In the genomic region with DNA sequence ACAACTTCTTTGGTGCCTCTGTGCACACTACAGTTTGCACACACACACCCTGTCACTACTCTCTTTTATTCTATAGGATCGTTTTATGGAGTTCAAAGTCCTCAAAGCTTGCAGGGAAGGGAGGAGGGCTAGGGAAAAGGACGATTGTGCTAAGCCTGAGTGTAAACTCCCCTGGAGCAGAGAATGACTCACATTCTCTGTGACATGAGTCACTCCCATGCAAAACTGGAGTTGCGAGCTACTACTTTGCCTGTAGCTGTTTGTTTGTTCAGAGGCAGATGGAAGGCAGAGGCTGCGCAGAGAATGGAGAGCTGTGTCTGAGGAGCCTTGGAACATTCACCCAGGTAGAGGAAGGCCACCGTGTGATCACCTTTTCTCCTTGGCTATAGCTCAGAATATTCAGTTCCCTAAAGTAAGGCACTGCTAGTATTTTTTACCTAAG, we compare ENCODE assay signal across 1 cellular context.
TF ChIP-seq lines count a peak whose summit lies in the region.

No MANE protein-coding gene starts in this region.

TF ChIP-seq in HepG2, 621 proteins besides CTCF, POLR2A, EP300 and RAD21 (continued from another document and continues in another):
- TF ChIP-seq, protein P1, sequence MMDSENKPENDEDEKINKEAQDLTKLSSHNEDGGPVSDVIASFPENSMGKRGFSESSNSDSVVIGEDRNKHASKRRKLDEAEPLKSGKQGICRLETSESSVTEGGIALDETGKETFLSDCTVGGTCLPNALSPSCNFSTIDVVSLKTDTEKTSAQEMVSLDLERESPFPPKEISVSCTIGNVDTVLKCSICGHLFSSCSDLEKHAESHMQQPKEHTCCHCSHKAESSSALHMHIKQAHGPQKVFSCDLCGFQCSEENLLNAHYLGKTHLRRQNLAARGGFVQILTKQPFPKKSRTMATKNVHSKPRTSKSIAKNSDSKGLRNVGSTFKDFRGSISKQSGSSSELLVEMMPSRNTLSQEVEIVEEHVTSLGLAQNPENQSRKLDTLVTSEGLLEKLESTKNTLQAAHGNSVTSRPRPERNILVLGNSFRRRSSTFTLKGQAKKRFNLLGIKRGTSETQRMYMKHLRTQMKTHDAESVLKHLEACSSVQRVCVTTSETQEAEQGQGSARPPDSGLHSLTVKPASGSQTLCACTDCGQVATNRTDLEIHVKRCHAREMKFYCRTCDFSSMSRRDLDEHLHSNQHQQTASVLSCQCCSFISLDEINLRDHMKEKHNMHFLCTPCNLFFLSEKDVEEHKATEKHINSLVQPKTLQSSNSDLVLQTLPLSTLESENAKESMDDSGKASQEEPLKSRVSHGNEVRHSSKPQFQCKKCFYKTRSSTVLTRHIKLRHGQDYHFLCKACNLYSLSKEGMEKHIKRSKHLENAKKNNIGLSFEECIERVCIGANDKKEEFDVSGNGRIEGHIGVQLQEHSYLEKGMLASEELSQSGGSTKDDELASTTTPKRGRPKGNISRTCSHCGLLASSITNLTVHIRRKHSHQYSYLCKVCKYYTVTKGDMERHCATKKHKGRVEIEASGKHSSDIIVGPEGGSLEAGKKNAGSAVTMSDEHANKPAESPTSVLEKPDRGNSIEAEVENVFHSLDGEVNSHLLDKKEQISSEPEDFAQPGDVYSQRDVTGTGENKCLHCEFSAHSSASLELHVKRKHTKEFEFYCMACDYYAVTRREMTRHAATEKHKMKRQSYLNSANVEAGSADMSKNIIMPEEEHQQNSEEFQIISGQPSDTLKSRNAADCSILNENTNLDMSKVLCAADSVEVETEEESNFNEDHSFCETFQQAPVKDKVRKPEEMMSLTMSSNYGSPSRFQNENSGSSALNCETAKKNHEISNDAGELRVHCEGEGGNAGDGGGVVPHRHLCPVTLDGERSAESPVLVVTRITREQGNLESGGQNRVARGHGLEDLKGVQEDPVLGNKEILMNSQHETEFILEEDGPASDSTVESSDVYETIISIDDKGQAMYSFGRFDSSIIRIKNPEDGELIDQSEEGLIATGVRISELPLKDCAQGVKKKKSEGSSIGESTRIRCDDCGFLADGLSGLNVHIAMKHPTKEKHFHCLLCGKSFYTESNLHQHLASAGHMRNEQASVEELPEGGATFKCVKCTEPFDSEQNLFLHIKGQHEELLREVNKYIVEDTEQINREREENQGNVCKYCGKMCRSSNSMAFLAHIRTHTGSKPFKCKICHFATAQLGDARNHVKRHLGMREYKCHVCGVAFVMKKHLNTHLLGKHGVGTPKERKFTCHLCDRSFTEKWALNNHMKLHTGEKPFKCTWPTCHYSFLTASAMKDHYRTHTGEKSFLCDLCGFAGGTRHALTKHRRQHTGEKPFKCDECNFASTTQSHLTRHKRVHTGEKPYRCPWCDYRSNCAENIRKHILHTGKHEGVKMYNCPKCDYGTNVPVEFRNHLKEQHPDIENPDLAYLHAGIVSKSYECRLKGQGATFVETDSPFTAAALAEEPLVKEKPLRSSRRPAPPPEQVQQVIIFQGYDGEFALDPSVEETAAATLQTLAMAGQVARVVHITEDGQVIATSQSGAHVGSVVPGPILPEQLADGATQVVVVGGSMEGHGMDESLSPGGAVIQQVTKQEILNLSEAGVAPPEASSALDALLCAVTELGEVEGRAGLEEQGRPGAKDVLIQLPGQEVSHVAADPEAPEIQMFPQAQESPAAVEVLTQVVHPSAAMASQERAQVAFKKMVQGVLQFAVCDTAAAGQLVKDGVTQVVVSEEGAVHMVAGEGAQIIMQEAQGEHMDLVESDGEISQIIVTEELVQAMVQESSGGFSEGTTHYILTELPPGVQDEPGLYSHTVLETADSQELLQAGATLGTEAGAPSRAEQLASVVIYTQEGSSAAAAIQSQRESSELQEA (CRISPR knock-in tag; IDR thresholded peaks at IDR 0.05; ENCODE audit: not compliant biosample characterization), result no peak
- TF ChIP-seq ZNF737 (CRISPR knock-in tag; IDR thresholded peaks at IDR 0.05; ENCODE audit: borderline replicate concordance), result no peak
- TF ChIP-seq ZNF441 (CRISPR knock-in tag; IDR thresholded peaks at IDR 0.05; ENCODE audit: borderline replicate concordance), result peak; percentile 65; the same call in 1 of the 2 replicates
- no peak for TF ChIP-seq HOXA5 (CRISPR knock-in tag; IDR thresholded peaks at IDR 0.05)
- no peak for TF ChIP-seq KLF13 (CRISPR knock-in tag; IDR thresholded peaks at IDR 0.05)
- no peak for TF ChIP-seq BORCS8-MEF2B (CRISPR knock-in tag; IDR thresholded peaks at IDR 0.05)
- TF ChIP-seq RFXAP (CRISPR knock-in tag; IDR thresholded peaks at IDR 0.05; ENCODE audit: borderline replicate concordance), result no peak
- no peak for TF ChIP-seq ZNF256 (CRISPR knock-in tag; conservative IDR thresholded peaks at IDR 0.05)
- TF ChIP-seq MZF1 (CRISPR knock-in tag; IDR thresholded peaks at IDR 0.05; ENCODE audit: borderline replicate concordance), result no peak
- no peak for TF ChIP-seq ZSCAN5A (CRISPR knock-in tag; IDR thresholded peaks at IDR 0.05; ENCODE audit: borderline replicate concordance)
- TF ChIP-seq TFE3 (CRISPR knock-in tag; IDR thresholded peaks at IDR 0.05), result peak; percentile 66
- no peak for TF ChIP-seq ZXDC (CRISPR knock-in tag; IDR thresholded peaks at IDR 0.05)
- TF ChIP-seq E2F2 (CRISPR knock-in tag; IDR thresholded peaks at IDR 0.05; ENCODE audit: borderline replicate concordance), result no peak
- no peak for TF ChIP-seq BRCA1 (CRISPR knock-in tag; IDR thresholded peaks at IDR 0.05)
- TF ChIP-seq CBX2 (IDR thresholded peaks at IDR 0.05; ENCODE audit: low read depth, low read length), result no peak
- no peak for TF ChIP-seq CBX2 (CRISPR knock-in tag; IDR thresholded peaks at IDR 0.05; ENCODE audit: low read depth)
- TF ChIP-seq NR2F1 (CRISPR knock-in tag; IDR thresholded peaks at IDR 0.05), result no peak
- TF ChIP-seq PHB2 (IDR thresholded peaks at IDR 0.05; ENCODE audit: partially characterized antibody), result no peak
- TF ChIP-seq HDAC1 (CRISPR knock-in tag; IDR thresholded peaks at IDR 0.05), result peak; percentile 70; the same call in 1 of the 2 replicates
- TF ChIP-seq ZBTB42 (CRISPR knock-in tag; IDR thresholded peaks at IDR 0.05), result no peak
- no peak for TF ChIP-seq ZBTB34 (CRISPR knock-in tag; IDR thresholded peaks at IDR 0.05)
- TF ChIP-seq DNMT3B (CRISPR knock-in tag; conservative IDR thresholded peaks at IDR 0.05), result no peak
- no peak for TF ChIP-seq CAMTA2 (CRISPR knock-in tag; IDR thresholded peaks at IDR 0.05; ENCODE audit: borderline replicate concordance)
- TF ChIP-seq MED13 (CRISPR knock-in tag; IDR thresholded peaks at IDR 0.05), result no peak
- TF ChIP-seq MBNL3 (CRISPR knock-in tag; conservative IDR thresholded peaks at IDR 0.05), result no peak
- TF ChIP-seq TBP (CRISPR knock-in tag; IDR thresholded peaks at IDR 0.05), result no peak
- peak; percentile 90 for TF ChIP-seq HDAC2 (CRISPR knock-in tag; IDR thresholded peaks at IDR 0.05)
- TF ChIP-seq ZKSCAN5 (CRISPR knock-in tag; IDR thresholded peaks at IDR 0.05), result no peak
- TF ChIP-seq CSRNP2 (CRISPR knock-in tag; conservative IDR thresholded peaks at IDR 0.05; ENCODE audit: low read depth), result no peak
- TF ChIP-seq CBX5 (CRISPR knock-in tag; IDR thresholded peaks at IDR 0.05; ENCODE audit: borderline replicate concordance), result 0 out of 2 replicates have a peak, but pooled peaks have one; percentile 54
- peak; percentile 58; the same call in 1 of the 2 replicates for TF ChIP-seq ZNF691 (CRISPR knock-in tag; IDR thresholded peaks at IDR 0.05; ENCODE audit: borderline replicate concordance, low read depth)
- TF ChIP-seq, protein P2, sequence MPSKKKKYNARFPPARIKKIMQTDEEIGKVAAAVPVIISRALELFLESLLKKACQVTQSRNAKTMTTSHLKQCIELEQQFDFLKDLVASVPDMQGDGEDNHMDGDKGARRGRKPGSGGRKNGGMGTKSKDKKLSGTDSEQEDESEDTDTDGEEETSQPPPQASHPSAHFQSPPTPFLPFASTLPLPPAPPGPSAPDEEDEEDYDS (CRISPR knock-in tag; IDR thresholded peaks at IDR 0.05), result peak; percentile 74
- no peak for TF ChIP-seq ZNF841 (CRISPR knock-in tag; IDR thresholded peaks at IDR 0.05; ENCODE audit: borderline replicate concordance)
- no peak for TF ChIP-seq NFYB (CRISPR knock-in tag; IDR thresholded peaks at IDR 0.05)
- TF ChIP-seq HMGXB4 (CRISPR knock-in tag; IDR thresholded peaks at IDR 0.05; ENCODE audit: borderline replicate concordance in 1 of 2, low read depth in 1 of 2), result 0 out of 4 replicates have a peak, but pooled peaks of 1 of the 2 experiments have one; percentile 22
